Comparison of ENCODE assay signal across 8 cellular contexts in the genomic region with DNA sequence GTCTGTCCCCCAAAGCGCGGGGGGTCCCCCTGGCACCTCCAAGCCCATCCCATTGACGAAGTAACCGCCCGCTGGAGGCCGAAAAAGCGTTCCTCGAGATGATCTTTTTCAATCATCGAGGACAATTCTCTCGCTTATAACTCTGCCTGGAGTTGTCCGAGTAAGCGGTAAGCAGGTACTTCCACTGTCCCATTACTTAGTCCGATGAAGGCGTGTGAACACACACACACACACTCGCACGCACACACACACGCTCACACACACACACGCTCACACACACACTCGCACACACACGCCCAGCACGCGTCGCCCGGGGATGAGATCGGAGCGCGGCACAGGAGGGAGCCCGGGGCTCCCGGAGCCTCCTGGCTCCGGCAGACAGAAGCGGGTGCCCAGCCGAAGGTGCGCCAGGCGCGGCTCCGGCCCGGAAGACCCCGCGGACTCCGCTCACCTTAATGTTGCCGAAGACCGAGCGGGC. TPM values are rescaled to one million over a fixed set of nuclear protein-coding genes. Genes with fewer than 3 reads are reported as not detected.
A peak's percentile ranks its signal among the peaks of the same experiment; 100 is the strongest.
DNase-seq lines count a peak whose midpoint lies in the region; ATAC-seq and TF ChIP-seq lines count a peak whose summit lies in the region.

No MANE protein-coding gene starts in this region.

- peak overlapping the region; percentile 72 to 82 for H3K27ac ChIP-seq in breast epithelium
- no peak overlapping the region for H3K27ac ChIP-seq in right lobe of liver
- peak overlapping the region in 2 of 4 donors; percentile 67 to 81 for H3K27ac ChIP-seq in tibial nerve

- H3K9me3 ChIP-seq in breast epithelium (no peaks in the 10 kb centered on the region), right lobe of liver (no peaks in the 10 kb centered on the region), tibial nerve (no peaks in the 10 kb centered on the region)

- intact Hi-C loops in Right ventricle myocardium inferior (cut with DNase I) (no loop called here), cardiac septum (cut with DNase I) (no loop called here), breast epithelium (cut with DNase I; ENCODE audit: low total_unique reads) (no loop called here), right lobe of liver (cut with DNase I) (no loop called here)

- H3K27me3 ChIP-seq in breast epithelium (peaks cover 0 to 8% of the 10 kb centered on the region in 2 donors), right lobe of liver (peaks cover 0 to 10% of the 10 kb centered on the region in 2 donors), tibial nerve (peaks cover 0 to 23% of the 10 kb centered on the region in 2 donors)

- H3K4me3 ChIP-seq in breast epithelium, result peak overlapping the region; percentile 55 to 95 (median 62)
- peak overlapping the region; percentile 39 to 53 (median 42) for H3K4me3 ChIP-seq in right lobe of liver
- peak overlapping the region; percentile 34 to 70 (median 38) for H3K4me3 ChIP-seq in tibial nerve

- DNase-seq in Right ventricle myocardium inferior (ENCODE audit: missing footprints) (no peak), cardiac septum (ENCODE audit: low spot score) (no peak), breast epithelium (ENCODE audit: low spot score in 2 of 2) (no peak), right lobe of liver (no peak), tibial nerve (ENCODE audit: low spot score in 2 of 2) (no peak), SIG-M5 (lab: John Stamatoyannopoulos, UW) (no peak), inferior parietal cortex (ENCODE audit: extremely low spot score) (no peak)
- DNase-seq in activated effector memory CD4-positive, alpha-beta T cell treated with anti-CD3 and anti-CD28 coated beads, Interleukin-2, amount 50 U/mL, for 16 hours, result no peak

- 0% methylated on average over 4 of the region's 43 CpGs for WGBS in right lobe of liver (ENCODE audit: insufficient coverage, low coverage, low lambda C conversion rate, missing lambda C conversion rate)
- 7% methylated on average over 3 to 17 of the region's 43 CpGs for WGBS in tibial nerve, 2 donors

- peak; percentile 46 for ATAC-seq in Right ventricle myocardium inferior
- ATAC-seq in right lobe of liver, result peak; percentile 34 to 59 (median 58)

- H3K36me3 ChIP-seq in breast epithelium, result no peaks in the 10 kb centered on the region
- H3K36me3 ChIP-seq in right lobe of liver, result no peaks in the 10 kb centered on the region
- H3K36me3 ChIP-seq in tibial nerve, result no peaks in the 10 kb centered on the region

- TF ChIP-seq POLR2A in breast epithelium (IDR thresholded peaks at IDR 0.05) (no peak), right lobe of liver (IDR thresholded peaks at IDR 0.05) (no peak), tibial nerve (IDR thresholded peaks at IDR 0.05) (no peak)

- H3K4me1 ChIP-seq in breast epithelium (no peaks in the 10 kb centered on the region), right lobe of liver (peaks cover 0 to 5% (median 0%) of the 10 kb centered on the region in 4 donors), tibial nerve (peaks cover 0 to 17% (median 3%) of the 10 kb centered on the region in 4 donors)

- TF ChIP-seq EP300 in tibial nerve (IDR thresholded peaks at IDR 0.05), result no peak

- TF ChIP-seq CTCF in breast epithelium (IDR thresholded peaks at IDR 0.05) (no peak), right lobe of liver (IDR thresholded peaks at IDR 0.05) (no peak), tibial nerve (IDR thresholded peaks at IDR 0.05) (no peak)

RNA-seq across cellular contexts. Expression of gene SLCO2A1, which starts 0.4 kb away (rescaled TPM):
- 7.8 TPM for total RNA-seq in Right ventricle myocardium inferior
- total RNA-seq in cardiac septum, result 59.2 TPM
- total RNA-seq in breast epithelium, result 10 to 100 TPM in 1 of 3 donors, 1 to 10 TPM in 2; 4.2 to 11.1 (median 7.5) TPM
- 1 to 10 TPM in 5 of 6 experiments, under 1 TPM in 1; 0.71 to 4.4 (median 1.5) TPM for total RNA-seq in right lobe of liver
- 10 to 100 TPM in 3 of 4 donors, 1 to 10 TPM in 1; 8.8 to 22.9 (median 12.2) TPM for total RNA-seq in tibial nerve

Comparison
In these comparisons a context has a peak if more than half of its experiments do, and no peak if none do; other contexts are left out.
1. H3K27ac ChIP-seq: peak in breast epithelium (2 of 2); none in right lobe of liver (0 of 3).
2. Peak in every context shown above with its lines, with median percentiles within 50 percentile points of each other: H3K4me3 ChIP-seq.